In the genomic region with DNA sequence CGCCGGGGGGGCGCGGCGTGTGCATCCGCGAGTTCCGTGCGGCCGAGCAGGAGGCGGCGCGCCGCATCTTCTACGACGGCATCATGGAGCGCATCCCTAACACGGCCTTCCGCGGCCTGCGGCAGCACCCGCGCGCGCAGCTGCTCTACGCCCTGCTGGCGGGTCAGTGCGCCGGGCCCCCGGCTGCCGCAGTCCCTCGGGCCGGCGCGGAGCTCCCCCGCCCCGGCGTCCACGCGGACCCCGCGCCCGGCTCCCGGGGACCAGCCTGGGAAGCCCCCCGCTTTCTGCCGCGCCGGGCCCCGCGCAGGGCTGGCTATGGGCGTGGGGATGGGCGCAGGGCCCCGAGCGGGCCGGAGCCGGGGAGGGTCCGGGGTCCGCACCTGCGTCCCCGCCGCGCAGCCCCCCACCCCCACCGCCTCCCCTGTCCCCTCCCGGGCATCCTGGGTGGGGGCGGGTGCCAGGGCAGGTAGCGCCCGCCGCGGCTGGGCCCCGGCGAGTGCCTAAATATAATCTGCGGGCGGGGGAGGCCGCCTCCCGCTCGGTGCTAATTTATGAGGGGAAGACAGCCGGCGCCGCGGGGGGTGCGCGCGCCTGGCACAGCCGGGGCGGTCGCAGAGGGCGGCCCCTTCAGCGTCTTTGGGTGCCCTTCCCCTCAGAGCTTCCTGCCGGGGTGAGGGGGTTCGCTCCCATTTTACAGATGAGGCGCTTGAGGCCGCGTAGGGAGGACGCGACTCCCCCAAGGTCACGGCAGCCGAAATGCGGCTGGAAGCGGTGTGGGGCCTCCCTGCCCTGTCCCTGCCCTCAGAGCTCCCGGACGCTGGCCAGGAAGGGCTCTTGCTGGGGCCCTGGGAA, we compare ENCODE assay signal across 10 cellular contexts. TPM values are rescaled to one million over a fixed set of nuclear protein-coding genes. Genes with fewer than 3 reads are reported as not detected.
DNase-seq lines count a peak whose midpoint lies in the region; ATAC-seq and TF ChIP-seq lines count a peak whose summit lies in the region.
"Had no signal": no experiment of that assay in that cellular context is flagged by ENCODE, and none has a peak within 500 bp of the region (broad histone marks: within the 10 kb centered on the region; RNA-seq: fewer than 3 reads in every experiment).

No MANE protein-coding gene starts in this region.

- H3K36me3 ChIP-seq in heart right ventricle, result no peaks in the 10 kb centered on the region
- no peaks in the 10 kb centered on the region for H3K36me3 ChIP-seq in RWPE2 (ENCODE audit: low read depth)
- H3K36me3 ChIP-seq in iPS DF 6.9 (ENCODE audit: control insufficient read depth, insufficient read depth, low read length), result no peaks in the 10 kb centered on the region; the same call in 1 of the 2 replicates
- H3K36me3 ChIP-seq in upper lobe of left lung, result no peaks in the 10 kb centered on the region

- 3 to 4% methylated on average over 74 to 101 of the region's 101 CpGs for WGBS in heart right ventricle, 2 donors
- WGBS in iPS DF 6.9 (ENCODE audit: insufficient coverage, insufficient read length), result no CpG with 5 or more reads among the region's 101 CpGs
- 28% methylated on average over 5 of the region's 101 CpGs; no CpG with 5 or more reads in 1 of the 2 donors for WGBS in upper lobe of left lung, 2 donors

- intact Hi-C loops in Right ventricle myocardium inferior (cut with DNase I), result no loop called here
- intact Hi-C loops in heart right ventricle (cut with DNase I), result no loop called here

- H3K4me3 ChIP-seq in heart right ventricle, result peak overlapping the region in 3 of 10 donors; percentile 13 to 24 (median 18)
- H3K4me3 ChIP-seq in RWPE2 (ENCODE audit: severe bottlenecking), result peak overlapping the region; percentile 28
- H3K4me3 ChIP-seq in iPS DF 6.9 (ENCODE audit: low read length), result peak overlapping the region; percentile 42; the same call in 1 of the 2 replicates
- H3K4me3 ChIP-seq in upper lobe of left lung, result peak overlapping the region in 3 of 4 donors; percentile 4 to 49 (median 40)

- H3K27ac ChIP-seq in heart right ventricle, result no peak overlapping the region
- no peak overlapping the region for H3K27ac ChIP-seq in RWPE2 (ENCODE audit: poor library complexity, severe bottlenecking)
- no peak overlapping the region for H3K27ac ChIP-seq in iPS DF 6.9 (ENCODE audit: low read length)
- H3K27ac ChIP-seq in upper lobe of left lung, result no peak overlapping the region
- H3K27ac ChIP-seq: parathyroid adenoma had no signal

- no peak for TF ChIP-seq CTCF in heart right ventricle (IDR thresholded peaks at IDR 0.05)
- TF ChIP-seq CTCF in RWPE2 (IDR thresholded peaks at IDR 0.05; ENCODE audit: poor library complexity, severe bottlenecking), result no peak
- TF ChIP-seq CTCF in upper lobe of left lung (IDR thresholded peaks at IDR 0.05), result no peak

- TF ChIP-seq POLR2A in upper lobe of left lung (IDR thresholded peaks at IDR 0.05), result no peak

- H3K27me3 ChIP-seq in heart right ventricle (peaks cover 14 to 70% (median 64%) of the 10 kb centered on the region in 7 donors), RWPE2 (ENCODE audit: insufficient read depth, poor library complexity, severe bottlenecking) (peaks cover 32% of the 10 kb centered on the region), iPS DF 6.9 (ENCODE audit: control insufficient read depth, insufficient read depth, low read length) (peaks cover 21% of the 10 kb centered on the region), upper lobe of left lung (peaks cover 2 to 34% (median 25%) of the 10 kb centered on the region in 4 donors)

- H3K4me1 ChIP-seq in heart right ventricle (peaks cover 0 to 10% (median 5%) of the 10 kb centered on the region in 9 donors), RWPE2 (ENCODE audit: insufficient read depth, poor library complexity, severe bottlenecking) (no peaks in the 10 kb centered on the region), iPS DF 6.9 (ENCODE audit: control insufficient read depth, insufficient read depth, low read length) (peaks cover 4% of the 10 kb centered on the region; the same call in 1 of the 2 replicates), upper lobe of left lung (peaks cover 16 to 28% (median 17%) of the 10 kb centered on the region in 4 donors)
- H3K4me1 ChIP-seq: parathyroid adenoma had no signal

- no peak for ATAC-seq in Right ventricle myocardium inferior
- no peak for ATAC-seq in heart right ventricle
- 0 out of 3 replicates have a peak, but pooled peaks have one; percentile 20 for ATAC-seq in RWPE2 (ENCODE audit: low read depth)
- no peak for ATAC-seq in upper lobe of left lung (ENCODE audit: low FRiP score in 2 of 2)

- no peaks in the 10 kb centered on the region for H3K9me3 ChIP-seq in heart right ventricle
- no peaks in the 10 kb centered on the region for H3K9me3 ChIP-seq in RWPE2 (ENCODE audit: severe bottlenecking)
- no peaks in the 10 kb centered on the region for H3K9me3 ChIP-seq in iPS DF 6.9 (ENCODE audit: control insufficient read depth, insufficient read depth, low read length)
- no peaks in the 10 kb centered on the region for H3K9me3 ChIP-seq in upper lobe of left lung

- TF ChIP-seq EP300 in upper lobe of left lung (IDR thresholded peaks at IDR 0.05), result no peak

- DNase-seq in Right ventricle myocardium inferior (ENCODE audit: missing footprints) (peak; percentile 34), heart right ventricle (no peak), RWPE2 (ENCODE audit: low spot score) (peak; percentile 52), iPS DF 6.9 (ENCODE audit: low read depth, low spot score) (no peak), upper lobe of left lung (peak in 1 of 2 donors; percentile 83), GM19240 (ENCODE audit: insufficient read length, low spot score) (no peak), kidney glomerular epithelial cell (lab: John Stamatoyannopoulos, UW) (no peak), hippocampal formation (lab: John Stamatoyannopoulos, UW) (no peak)
- DNase-seq: activated effector memory CD4-positive, alpha-beta T cell treated with Interleukin-2 at 50 U/mL for 16 hours had no signal

RNA-seq across cellular contexts. Expression of gene NAT8L, which starts 0.8 kb away (rescaled TPM):
- 1.1 TPM for total RNA-seq in Right ventricle myocardium inferior
- total RNA-seq in heart right ventricle, result 1 to 10 TPM in 1 of 10 donors, under 1 TPM in 9; 0.12 to 1.4 (median 0.43) TPM
- under 1 TPM; 0.19 to 0.29 TPM for polyA plus RNA-seq in heart right ventricle
- under 1 TPM in 4 of 6 donors, not detected in 2; 0.15 to 0.37 (median 0.30) TPM for total RNA-seq in upper lobe of left lung

RNA-seq across cellular contexts. Expression of gene NELFA, which starts 51.2 kb away (rescaled TPM):
- 10.8 TPM for total RNA-seq in Right ventricle myocardium inferior
- total RNA-seq in heart right ventricle, result 10 to 100 TPM in 7 of 10 donors, 1 to 10 TPM in 3; 8.8 to 14.1 (median 10.6) TPM
- polyA plus RNA-seq in heart right ventricle, result 10 to 100 TPM; 11.5 to 19.7 TPM
- total RNA-seq in upper lobe of left lung, result 10 to 100 TPM; 16.7 to 43.0 (median 27.3) TPM

Comparison
In these comparisons a context has a peak if more than half of its experiments do, and no peak if none do; other contexts are left out.
1. DNase-seq: peak in Right ventricle myocardium inferior (single experiment) and RWPE2 (single experiment); none in heart right ventricle (0 of 2), iPS DF 6.9 (single experiment), GM19240 (single experiment), kidney glomerular epithelial cell (single experiment) and hippocampal formation (0 of 2).